ENCODE assay signal across 1 cellular context in genomic region chr9:127778280-127779135, GRCh38.
TF ChIP-seq lines count a peak whose summit lies in the region.

Gene SH2D3C (minus strand): TSS chr9:127778666. CDS start chr9:127778627, 39 bp downstream.

TF ChIP-seq in SK-N-SH, 30 proteins besides CTCF, POLR2A, EP300 and RAD21 (continued from another document):
- TF ChIP-seq ZBTB33 (IDR thresholded peaks at IDR 0.05; ENCODE audit: borderline replicate concordance, low read depth) (no peak), TEAD4 (IDR thresholded peaks at IDR 0.05; ENCODE audit: borderline replicate concordance, insufficient read depth) (no peak), RXRA (IDR thresholded peaks at IDR 0.05; ENCODE audit: borderline replicate concordance, low read depth) (no peak), EZH2phosphoT487 (IDR thresholded peaks at IDR 0.05; ENCODE audit: borderline replicate concordance, low read depth) (no peak), FOXJ3 (CRISPR knock-in tag; IDR thresholded peaks at IDR 0.05) (no peak), NRF1 (IDR thresholded peaks at IDR 0.05; ENCODE audit: low read depth, low read length) (no peak), USF1 (IDR thresholded peaks at IDR 0.05; ENCODE audit: borderline replicate concordance, low read depth) (no peak)
